In the genomic region with DNA sequence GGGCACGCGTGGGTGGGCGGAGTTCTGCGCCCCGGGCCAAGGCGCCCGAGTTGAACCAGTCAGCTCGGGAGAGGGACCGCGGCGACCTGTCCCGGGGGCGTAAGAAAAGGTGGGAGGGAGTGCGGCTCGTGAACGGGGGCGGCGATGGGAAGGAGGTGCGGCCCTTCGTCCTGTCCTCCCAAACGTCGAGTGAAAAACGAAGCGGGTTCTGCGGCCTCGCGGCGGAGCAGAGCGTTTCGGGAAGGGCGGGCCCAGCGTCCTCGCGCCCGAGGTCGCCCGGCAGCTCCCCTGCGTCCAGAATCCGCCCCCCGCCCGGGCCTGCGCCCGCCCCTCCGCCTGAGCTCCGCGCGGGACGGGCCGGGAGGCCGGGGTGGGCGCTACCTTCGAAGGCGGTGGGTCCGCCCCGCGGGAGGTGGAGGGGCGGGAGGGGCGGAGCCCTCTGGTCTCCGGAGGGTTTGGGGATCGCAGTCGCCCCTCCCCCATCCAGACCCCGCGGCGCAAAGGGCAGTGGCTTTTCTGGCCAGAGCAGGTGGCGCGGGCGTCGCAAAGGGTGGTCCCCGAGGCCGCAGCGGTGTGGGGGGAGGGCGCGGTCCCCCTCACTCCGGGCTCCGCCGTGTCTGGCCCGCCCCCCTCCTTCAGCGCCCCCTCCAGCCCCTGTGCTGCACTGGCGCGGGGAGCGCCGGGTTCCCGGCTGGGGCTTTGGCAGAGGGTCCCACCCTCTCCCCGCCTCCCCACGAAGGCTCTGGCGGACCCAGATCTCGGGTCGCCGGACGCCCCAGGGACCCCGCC, we compare ENCODE assay signal across 1 cellular context.
TF ChIP-seq lines count a peak whose summit lies in the region.

No MANE protein-coding gene starts in this region.

TF ChIP-seq in HepG2, 621 proteins besides CTCF, POLR2A, EP300 and RAD21 (continued from another document and continues in another):
- TF ChIP-seq, protein P1, sequence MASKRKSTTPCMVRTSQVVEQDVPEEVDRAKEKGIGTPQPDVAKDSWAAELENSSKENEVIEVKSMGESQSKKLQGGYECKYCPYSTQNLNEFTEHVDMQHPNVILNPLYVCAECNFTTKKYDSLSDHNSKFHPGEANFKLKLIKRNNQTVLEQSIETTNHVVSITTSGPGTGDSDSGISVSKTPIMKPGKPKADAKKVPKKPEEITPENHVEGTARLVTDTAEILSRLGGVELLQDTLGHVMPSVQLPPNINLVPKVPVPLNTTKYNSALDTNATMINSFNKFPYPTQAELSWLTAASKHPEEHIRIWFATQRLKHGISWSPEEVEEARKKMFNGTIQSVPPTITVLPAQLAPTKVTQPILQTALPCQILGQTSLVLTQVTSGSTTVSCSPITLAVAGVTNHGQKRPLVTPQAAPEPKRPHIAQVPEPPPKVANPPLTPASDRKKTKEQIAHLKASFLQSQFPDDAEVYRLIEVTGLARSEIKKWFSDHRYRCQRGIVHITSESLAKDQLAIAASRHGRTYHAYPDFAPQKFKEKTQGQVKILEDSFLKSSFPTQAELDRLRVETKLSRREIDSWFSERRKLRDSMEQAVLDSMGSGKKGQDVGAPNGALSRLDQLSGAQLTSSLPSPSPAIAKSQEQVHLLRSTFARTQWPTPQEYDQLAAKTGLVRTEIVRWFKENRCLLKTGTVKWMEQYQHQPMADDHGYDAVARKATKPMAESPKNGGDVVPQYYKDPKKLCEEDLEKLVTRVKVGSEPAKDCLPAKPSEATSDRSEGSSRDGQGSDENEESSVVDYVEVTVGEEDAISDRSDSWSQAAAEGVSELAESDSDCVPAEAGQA (IDR thresholded peaks at IDR 0.05; ENCODE audit: low read depth): 0 out of 2 replicates have a peak, but pooled peaks have one; percentile 23
- TF ChIP-seq, protein P1 (CRISPR knock-in tag; IDR thresholded peaks at IDR 0.05; ENCODE audit: borderline replicate concordance): no peak
- TF ChIP-seq KDM5A (IDR thresholded peaks at IDR 0.05; ENCODE audit: borderline replicate concordance, low read length): no peak
- no peak for TF ChIP-seq ARNT (IDR thresholded peaks at IDR 0.05)
- no peak for TF ChIP-seq CBFB (CRISPR knock-in tag; IDR thresholded peaks at IDR 0.05)
- TF ChIP-seq HOXD1 (CRISPR knock-in tag; IDR thresholded peaks at IDR 0.05): 0 out of 2 replicates have a peak, but pooled peaks have one; percentile 6
- peak; percentile 52 for TF ChIP-seq CBX1 (IDR thresholded peaks at IDR 0.05; ENCODE audit: low read depth)
- TF ChIP-seq, protein P2, sequence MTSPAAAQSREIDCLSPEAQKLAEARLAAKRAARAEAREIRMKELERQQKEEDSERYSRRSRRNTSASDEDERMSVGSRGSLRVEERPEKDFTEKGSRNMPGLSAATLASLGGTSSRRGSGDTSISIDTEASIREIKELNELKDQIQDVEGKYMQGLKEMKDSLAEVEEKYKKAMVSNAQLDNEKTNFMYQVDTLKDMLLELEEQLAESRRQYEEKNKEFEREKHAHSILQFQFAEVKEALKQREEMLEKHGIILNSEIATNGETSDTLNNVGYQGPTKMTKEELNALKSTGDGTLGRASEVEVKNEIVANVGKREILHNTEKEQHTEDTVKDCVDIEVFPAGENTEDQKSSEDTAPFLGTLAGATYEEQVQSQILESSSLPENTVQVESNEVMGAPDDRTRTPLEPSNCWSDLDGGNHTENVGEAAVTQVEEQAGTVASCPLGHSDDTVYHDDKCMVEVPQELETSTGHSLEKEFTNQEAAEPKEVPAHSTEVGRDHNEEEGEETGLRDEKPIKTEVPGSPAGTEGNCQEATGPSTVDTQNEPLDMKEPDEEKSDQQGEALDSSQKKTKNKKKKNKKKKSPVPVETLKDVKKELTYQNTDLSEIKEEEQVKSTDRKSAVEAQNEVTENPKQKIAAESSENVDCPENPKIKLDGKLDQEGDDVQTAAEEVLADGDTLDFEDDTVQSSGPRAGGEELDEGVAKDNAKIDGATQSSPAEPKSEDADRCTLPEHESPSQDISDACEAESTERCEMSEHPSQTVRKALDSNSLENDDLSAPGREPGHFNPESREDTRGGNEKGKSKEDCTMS (CRISPR knock-in tag; conservative IDR thresholded peaks at IDR 0.05): no peak
- TF ChIP-seq ZNF629 (CRISPR knock-in tag; conservative IDR thresholded peaks at IDR 0.05): 0 out of 2 replicates have a peak, but pooled peaks have one; percentile 6
- no peak for TF ChIP-seq ZNF432 (CRISPR knock-in tag; IDR thresholded peaks at IDR 0.05; ENCODE audit: borderline replicate concordance)
- peak; percentile 81 for TF ChIP-seq ZBTB7B (CRISPR knock-in tag; IDR thresholded peaks at IDR 0.05)
- TF ChIP-seq SSRP1 (CRISPR knock-in tag; IDR thresholded peaks at IDR 0.05): 0 out of 2 replicates have a peak, but pooled peaks have one; percentile 72
- TF ChIP-seq ZNF552 (CRISPR knock-in tag; IDR thresholded peaks at IDR 0.05; ENCODE audit: borderline replicate concordance): no peak; the same call in 1 of the 2 replicates
- no peak for TF ChIP-seq ZNF768 (CRISPR knock-in tag; IDR thresholded peaks at IDR 0.05)
- peak; percentile 61; the same call in 1 of the 2 replicates for TF ChIP-seq SNAI1 (CRISPR knock-in tag; IDR thresholded peaks at IDR 0.05; ENCODE audit: borderline replicate concordance)
- no peak for TF ChIP-seq SP1 (IDR thresholded peaks at IDR 0.05)
- peak; percentile 39; the same call in 1 of the 2 replicates for TF ChIP-seq SP1 (CRISPR knock-in tag; IDR thresholded peaks at IDR 0.05)
- TF ChIP-seq, protein P3, sequence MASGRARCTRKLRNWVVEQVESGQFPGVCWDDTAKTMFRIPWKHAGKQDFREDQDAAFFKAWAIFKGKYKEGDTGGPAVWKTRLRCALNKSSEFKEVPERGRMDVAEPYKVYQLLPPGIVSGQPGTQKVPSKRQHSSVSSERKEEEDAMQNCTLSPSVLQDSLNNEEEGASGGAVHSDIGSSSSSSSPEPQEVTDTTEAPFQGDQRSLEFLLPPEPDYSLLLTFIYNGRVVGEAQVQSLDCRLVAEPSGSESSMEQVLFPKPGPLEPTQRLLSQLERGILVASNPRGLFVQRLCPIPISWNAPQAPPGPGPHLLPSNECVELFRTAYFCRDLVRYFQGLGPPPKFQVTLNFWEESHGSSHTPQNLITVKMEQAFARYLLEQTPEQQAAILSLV (CRISPR knock-in tag; IDR thresholded peaks at IDR 0.05; ENCODE audit: borderline replicate concordance): peak; percentile 39; the same call in 1 of the 2 replicates
- TF ChIP-seq, protein P4, sequence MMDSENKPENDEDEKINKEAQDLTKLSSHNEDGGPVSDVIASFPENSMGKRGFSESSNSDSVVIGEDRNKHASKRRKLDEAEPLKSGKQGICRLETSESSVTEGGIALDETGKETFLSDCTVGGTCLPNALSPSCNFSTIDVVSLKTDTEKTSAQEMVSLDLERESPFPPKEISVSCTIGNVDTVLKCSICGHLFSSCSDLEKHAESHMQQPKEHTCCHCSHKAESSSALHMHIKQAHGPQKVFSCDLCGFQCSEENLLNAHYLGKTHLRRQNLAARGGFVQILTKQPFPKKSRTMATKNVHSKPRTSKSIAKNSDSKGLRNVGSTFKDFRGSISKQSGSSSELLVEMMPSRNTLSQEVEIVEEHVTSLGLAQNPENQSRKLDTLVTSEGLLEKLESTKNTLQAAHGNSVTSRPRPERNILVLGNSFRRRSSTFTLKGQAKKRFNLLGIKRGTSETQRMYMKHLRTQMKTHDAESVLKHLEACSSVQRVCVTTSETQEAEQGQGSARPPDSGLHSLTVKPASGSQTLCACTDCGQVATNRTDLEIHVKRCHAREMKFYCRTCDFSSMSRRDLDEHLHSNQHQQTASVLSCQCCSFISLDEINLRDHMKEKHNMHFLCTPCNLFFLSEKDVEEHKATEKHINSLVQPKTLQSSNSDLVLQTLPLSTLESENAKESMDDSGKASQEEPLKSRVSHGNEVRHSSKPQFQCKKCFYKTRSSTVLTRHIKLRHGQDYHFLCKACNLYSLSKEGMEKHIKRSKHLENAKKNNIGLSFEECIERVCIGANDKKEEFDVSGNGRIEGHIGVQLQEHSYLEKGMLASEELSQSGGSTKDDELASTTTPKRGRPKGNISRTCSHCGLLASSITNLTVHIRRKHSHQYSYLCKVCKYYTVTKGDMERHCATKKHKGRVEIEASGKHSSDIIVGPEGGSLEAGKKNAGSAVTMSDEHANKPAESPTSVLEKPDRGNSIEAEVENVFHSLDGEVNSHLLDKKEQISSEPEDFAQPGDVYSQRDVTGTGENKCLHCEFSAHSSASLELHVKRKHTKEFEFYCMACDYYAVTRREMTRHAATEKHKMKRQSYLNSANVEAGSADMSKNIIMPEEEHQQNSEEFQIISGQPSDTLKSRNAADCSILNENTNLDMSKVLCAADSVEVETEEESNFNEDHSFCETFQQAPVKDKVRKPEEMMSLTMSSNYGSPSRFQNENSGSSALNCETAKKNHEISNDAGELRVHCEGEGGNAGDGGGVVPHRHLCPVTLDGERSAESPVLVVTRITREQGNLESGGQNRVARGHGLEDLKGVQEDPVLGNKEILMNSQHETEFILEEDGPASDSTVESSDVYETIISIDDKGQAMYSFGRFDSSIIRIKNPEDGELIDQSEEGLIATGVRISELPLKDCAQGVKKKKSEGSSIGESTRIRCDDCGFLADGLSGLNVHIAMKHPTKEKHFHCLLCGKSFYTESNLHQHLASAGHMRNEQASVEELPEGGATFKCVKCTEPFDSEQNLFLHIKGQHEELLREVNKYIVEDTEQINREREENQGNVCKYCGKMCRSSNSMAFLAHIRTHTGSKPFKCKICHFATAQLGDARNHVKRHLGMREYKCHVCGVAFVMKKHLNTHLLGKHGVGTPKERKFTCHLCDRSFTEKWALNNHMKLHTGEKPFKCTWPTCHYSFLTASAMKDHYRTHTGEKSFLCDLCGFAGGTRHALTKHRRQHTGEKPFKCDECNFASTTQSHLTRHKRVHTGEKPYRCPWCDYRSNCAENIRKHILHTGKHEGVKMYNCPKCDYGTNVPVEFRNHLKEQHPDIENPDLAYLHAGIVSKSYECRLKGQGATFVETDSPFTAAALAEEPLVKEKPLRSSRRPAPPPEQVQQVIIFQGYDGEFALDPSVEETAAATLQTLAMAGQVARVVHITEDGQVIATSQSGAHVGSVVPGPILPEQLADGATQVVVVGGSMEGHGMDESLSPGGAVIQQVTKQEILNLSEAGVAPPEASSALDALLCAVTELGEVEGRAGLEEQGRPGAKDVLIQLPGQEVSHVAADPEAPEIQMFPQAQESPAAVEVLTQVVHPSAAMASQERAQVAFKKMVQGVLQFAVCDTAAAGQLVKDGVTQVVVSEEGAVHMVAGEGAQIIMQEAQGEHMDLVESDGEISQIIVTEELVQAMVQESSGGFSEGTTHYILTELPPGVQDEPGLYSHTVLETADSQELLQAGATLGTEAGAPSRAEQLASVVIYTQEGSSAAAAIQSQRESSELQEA (CRISPR knock-in tag; IDR thresholded peaks at IDR 0.05; ENCODE audit: not compliant biosample characterization): no peak
- TF ChIP-seq TBX3 (IDR thresholded peaks at IDR 0.05; ENCODE audit: borderline replicate concordance): no peak
- no peak for TF ChIP-seq TGIF2 (CRISPR knock-in tag; IDR thresholded peaks at IDR 0.05)
- no peak for TF ChIP-seq ZSCAN22 (CRISPR knock-in tag; IDR thresholded peaks at IDR 0.05)
- TF ChIP-seq ARID2 (CRISPR knock-in tag; IDR thresholded peaks at IDR 0.05; ENCODE audit: borderline replicate concordance): 0 out of 2 replicates have a peak, but pooled peaks have one; percentile 7
- TF ChIP-seq, protein P5, sequence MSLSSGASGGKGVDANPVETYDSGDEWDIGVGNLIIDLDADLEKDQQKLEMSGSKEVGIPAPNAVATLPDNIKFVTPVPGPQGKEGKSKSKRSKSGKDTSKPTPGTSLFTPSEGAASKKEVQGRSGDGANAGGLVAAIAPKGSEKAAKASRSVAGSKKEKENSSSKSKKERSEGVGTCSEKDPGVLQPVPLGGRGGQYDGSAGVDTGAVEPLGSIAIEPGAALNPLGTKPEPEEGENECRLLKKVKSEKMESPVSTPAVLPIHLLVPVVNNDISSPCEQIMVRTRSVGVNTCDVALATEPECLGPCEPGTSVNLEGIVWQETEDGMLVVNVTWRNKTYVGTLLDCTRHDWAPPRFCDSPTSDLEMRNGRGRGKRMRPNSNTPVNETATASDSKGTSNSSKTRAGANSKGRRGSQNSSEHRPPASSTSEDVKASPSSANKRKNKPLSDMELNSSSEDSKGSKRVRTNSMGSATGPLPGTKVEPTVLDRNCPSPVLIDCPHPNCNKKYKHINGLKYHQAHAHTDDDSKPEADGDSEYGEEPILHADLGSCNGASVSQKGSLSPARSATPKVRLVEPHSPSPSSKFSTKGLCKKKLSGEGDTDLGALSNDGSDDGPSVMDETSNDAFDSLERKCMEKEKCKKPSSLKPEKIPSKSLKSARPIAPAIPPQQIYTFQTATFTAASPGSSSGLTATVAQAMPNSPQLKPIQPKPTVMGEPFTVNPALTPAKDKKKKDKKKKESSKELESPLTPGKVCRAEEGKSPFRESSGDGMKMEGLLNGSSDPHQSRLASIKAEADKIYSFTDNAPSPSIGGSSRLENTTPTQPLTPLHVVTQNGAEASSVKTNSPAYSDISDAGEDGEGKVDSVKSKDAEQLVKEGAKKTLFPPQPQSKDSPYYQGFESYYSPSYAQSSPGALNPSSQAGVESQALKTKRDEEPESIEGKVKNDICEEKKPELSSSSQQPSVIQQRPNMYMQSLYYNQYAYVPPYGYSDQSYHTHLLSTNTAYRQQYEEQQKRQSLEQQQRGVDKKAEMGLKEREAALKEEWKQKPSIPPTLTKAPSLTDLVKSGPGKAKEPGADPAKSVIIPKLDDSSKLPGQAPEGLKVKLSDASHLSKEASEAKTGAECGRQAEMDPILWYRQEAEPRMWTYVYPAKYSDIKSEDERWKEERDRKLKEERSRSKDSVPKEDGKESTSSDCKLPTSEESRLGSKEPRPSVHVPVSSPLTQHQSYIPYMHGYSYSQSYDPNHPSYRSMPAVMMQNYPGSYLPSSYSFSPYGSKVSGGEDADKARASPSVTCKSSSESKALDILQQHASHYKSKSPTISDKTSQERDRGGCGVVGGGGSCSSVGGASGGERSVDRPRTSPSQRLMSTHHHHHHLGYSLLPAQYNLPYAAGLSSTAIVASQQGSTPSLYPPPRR (CRISPR knock-in tag; IDR thresholded peaks at IDR 0.05; ENCODE audit: borderline replicate concordance): no peak
- no peak; the same call in 1 of the 2 replicates for TF ChIP-seq ZNF441 (CRISPR knock-in tag; IDR thresholded peaks at IDR 0.05; ENCODE audit: borderline replicate concordance)
- TF ChIP-seq, protein P6, sequence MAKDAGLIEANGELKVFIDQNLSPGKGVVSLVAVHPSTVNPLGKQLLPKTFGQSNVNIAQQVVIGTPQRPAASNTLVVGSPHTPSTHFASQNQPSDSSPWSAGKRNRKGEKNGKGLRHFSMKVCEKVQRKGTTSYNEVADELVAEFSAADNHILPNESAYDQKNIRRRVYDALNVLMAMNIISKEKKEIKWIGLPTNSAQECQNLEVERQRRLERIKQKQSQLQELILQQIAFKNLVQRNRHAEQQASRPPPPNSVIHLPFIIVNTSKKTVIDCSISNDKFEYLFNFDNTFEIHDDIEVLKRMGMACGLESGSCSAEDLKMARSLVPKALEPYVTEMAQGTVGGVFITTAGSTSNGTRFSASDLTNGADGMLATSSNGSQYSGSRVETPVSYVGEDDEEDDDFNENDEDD (CRISPR knock-in tag; IDR thresholded peaks at IDR 0.05; ENCODE audit: borderline replicate concordance): peak; percentile 81
